In genomic region chr17:31902693-31903092, GRCh38 we compare ENCODE assay signal across 1 cellular context.
TF ChIP-seq lines count a peak whose summit lies in the region.

No MANE protein-coding gene starts in this region.

TF ChIP-seq in K562, 482 proteins besides CTCF, POLR2A, EP300 and RAD21:
- TF ChIP-seq ZNF707 (CRISPR knock-in tag; conservative IDR thresholded peaks at IDR 0.05) (no peak), THRA (IDR thresholded peaks at IDR 0.05) (no peak), PTTG1 (tag; IDR thresholded peaks at IDR 0.05; ENCODE audit: low read depth) (no peak), NCOA6 (IDR thresholded peaks at IDR 0.05) (no peak)
